ENCODE assay signal across 8 cellular contexts in the genomic region with DNA sequence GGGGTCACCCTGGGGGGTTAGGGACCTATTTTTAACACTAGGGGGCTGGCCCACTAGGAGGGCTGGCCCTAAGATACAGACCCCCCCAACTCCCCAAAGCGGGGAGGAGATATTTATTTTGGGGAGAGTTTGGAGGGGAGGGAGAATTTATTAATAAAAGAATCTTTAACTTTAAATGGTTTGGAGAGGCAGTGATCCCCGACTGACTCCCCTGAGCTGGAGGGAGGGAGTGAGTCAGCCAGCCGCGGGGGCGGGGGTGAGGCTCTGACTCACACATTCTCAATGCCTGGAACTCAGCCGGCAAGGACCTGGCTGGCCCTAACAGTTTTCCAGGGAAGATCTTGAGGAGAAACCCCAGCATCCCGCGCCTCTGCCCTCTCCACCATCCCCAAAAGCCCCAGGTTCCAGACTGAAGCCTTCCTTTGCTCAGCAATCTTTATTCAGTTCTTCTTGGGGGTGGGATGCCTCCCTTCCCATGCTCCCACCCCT. TPM values are rescaled to one million over a fixed set of nuclear protein-coding genes. Genes with fewer than 3 reads are reported as not detected.
A peak's percentile ranks its signal among the peaks of the same experiment; 100 is the strongest.
DNase-seq lines count a peak whose midpoint lies in the region; ATAC-seq and TF ChIP-seq lines count a peak whose summit lies in the region.

No MANE protein-coding gene starts in this region.

- TF ChIP-seq POLR2A in spleen (IDR thresholded peaks at IDR 0.05) = no peak

- ATAC-seq in WTC11 (no peak), GM19351 (IDR thresholded peaks at IDR 0.05; ENCODE audit: unreplicated experiment) (no peak), GM21526 (IDR thresholded peaks at IDR 0.05; ENCODE audit: low FRiP score, unreplicated experiment) (no peak)

- H3K36me3 ChIP-seq in spleen = peaks cover 0 to 20% (median 17%) of the 10 kb centered on the region in 6 donors

- CTCF ChIA-PET in WTC11 (lab: Charles Lee) (interaction anchor here (0.9 to 8.6 kb wide), 9 partner anchors 8 to 39 kb away, joined by 3 to 360 read pairs (median 6); a partner anchor contains a TSS), MCF 10A (lab: Yijun Ruan, JAX) (interaction anchor here (0.6 to 5.1 kb wide), 8 partner anchors 9 to 104 kb away, joined by 3 to 28 read pairs (median 4); no protein-coding TSS in a partner anchor)

- peak overlapping the region; percentile 99 for H3K27ac Mint-ChIP-seq in WTC11
- H3K27ac Mint-ChIP-seq in MCF 10A (ENCODE audit: low read depth, unreplicated experiment) = peak overlapping the region; percentile 94
- peak overlapping the region; percentile 78 to 96 (median 82) for H3K27ac Mint-ChIP-seq in immature natural killer cell

- peak overlapping the region in 4 of 8 donors; percentile 56 to 86 (median 63) for H3K4me3 ChIP-seq in spleen

- POLR2A ChIA-PET in WTC11 (lab: Charles Lee) = interaction anchor here (0.8 to 17.1 kb wide), 8 partner anchors 7 to 77 kb away, joined by 3 to 502 read pairs (median 6); a partner anchor contains a TSS
- POLR2A ChIA-PET in MCF 10A (lab: Yijun Ruan, JAX) = interaction anchor here (0.6 to 5.0 kb wide), 23 partner anchors 9 to 1265 kb away, joined by 3 to 41 read pairs (median 5); a partner anchor contains a TSS

- peaks cover 41 to 85% (median 70%) of the 10 kb centered on the region in 6 donors for H3K4me1 ChIP-seq in spleen

- H3K9me3 Mint-ChIP-seq in WTC11 (no peaks in the 10 kb centered on the region), MCF 10A (ENCODE audit: unreplicated experiment) (no peaks in the 10 kb centered on the region), immature natural killer cell (no peaks in the 10 kb centered on the region)

- H3K4me3 Mint-ChIP-seq in WTC11 = peak overlapping the region; percentile 86
- H3K4me3 Mint-ChIP-seq in MCF 10A (ENCODE audit: unreplicated experiment) = peak overlapping the region; percentile 82
- H3K4me3 Mint-ChIP-seq in immature natural killer cell = peak overlapping the region; percentile 86 to 94 (median 90)

- H3K9me3 ChIP-seq in spleen = no peaks in the 10 kb centered on the region

- H3K27me3 Mint-ChIP-seq in WTC11 (ENCODE audit: low read depth) (peaks cover 2% of the 10 kb centered on the region; the same call in 1 of the 2 replicates), MCF 10A (ENCODE audit: insufficient read depth, unreplicated experiment) (no peaks in the 10 kb centered on the region), immature natural killer cell (ENCODE audit: low read depth in 3 of 3) (peaks cover 2 to 13% (median 8%) of the 10 kb centered on the region in 3 donors)

- DNase-seq in AG08396 (ENCODE audit: low spot score) (peak; percentile 92), HUDEP-2 (lab: John Stamatoyannopoulos, UW; ENCODE audit: unreplicated experiment in 76 of 76) (peak in 66 of 76 experiments; percentile 24 to 83 (median 68)), WTC11 (ENCODE audit: low spot score) (peak; percentile 84), MCF 10A (ENCODE audit: unreplicated experiment) (peak; percentile 97), immature natural killer cell (peak; percentile 58 to 64 (median 61)), spleen (peak; percentile 87)

- intact Hi-C loops in MCF 10A (cut with micrococcal nuclease) (no loop called here), spleen (cut with DNase I; ENCODE audit: low total_unique reads) (no loop called here)

- no peak; the same call in 1 of the 2 replicates for TF ChIP-seq CTCF in WTC11 (IDR thresholded peaks at IDR 0.05)
- TF ChIP-seq CTCF in MCF 10A (IDR thresholded peaks at IDR 0.05; ENCODE audit: unreplicated experiment) = no peak
- TF ChIP-seq CTCF in spleen (IDR thresholded peaks at IDR 0.05 in 8 of 11, conservative IDR thresholded peaks at IDR 0.05 in 3 of 11) = no peak

- no TSS peak for BruUV-seq in MCF 10A (replicated peaks; lab: Mats Ljungman, UMichigan)

- H3K27ac ChIP-seq in spleen = peak overlapping the region; percentile 27 to 95 (median 94)

- H3K4me1 Mint-ChIP-seq in WTC11 (peaks cover 38% of the 10 kb centered on the region), MCF 10A (ENCODE audit: insufficient read depth, unreplicated experiment) (peaks cover 23% of the 10 kb centered on the region), immature natural killer cell (peaks cover 43 to 45% of the 10 kb centered on the region in 2 donors)

- H3K27me3 ChIP-seq in spleen (replicated peaks in 1 of 7) = peaks cover 0 to 21% (median 14%) of the 10 kb centered on the region in 7 donors

- 19 to 41% (median 32%) methylated on average over 8 of the region's 8 CpGs for WGBS in spleen, 5 donors

- H3K36me3 Mint-ChIP-seq in WTC11 = peaks cover 18% of the 10 kb centered on the region
- H3K36me3 Mint-ChIP-seq in MCF 10A (ENCODE audit: insufficient read depth, unreplicated experiment) = peaks cover 43% of the 10 kb centered on the region
- H3K36me3 Mint-ChIP-seq in immature natural killer cell = peaks cover 3 to 15% (median 4%) of the 10 kb centered on the region in 3 donors

TF ChIP-seq in WTC11, 78 proteins besides CTCF, POLR2A, EP300 and RAD21:
- 0 out of 2 replicates have a peak, but pooled peaks have one; percentile 24 for TF ChIP-seq ETV6 (CRISPR knock-in tag; IDR thresholded peaks at IDR 0.05)
- no peak for TF ChIP-seq NR3C1 (CRISPR knock-in tag; conservative IDR thresholded peaks at IDR 0.05; ENCODE audit: low read depth)
- 0 out of 2 replicates have a peak, but pooled peaks have one; percentile 41 for TF ChIP-seq TEAD4 (CRISPR knock-in tag; IDR thresholded peaks at IDR 0.05)
- TF ChIP-seq, protein P1, sequence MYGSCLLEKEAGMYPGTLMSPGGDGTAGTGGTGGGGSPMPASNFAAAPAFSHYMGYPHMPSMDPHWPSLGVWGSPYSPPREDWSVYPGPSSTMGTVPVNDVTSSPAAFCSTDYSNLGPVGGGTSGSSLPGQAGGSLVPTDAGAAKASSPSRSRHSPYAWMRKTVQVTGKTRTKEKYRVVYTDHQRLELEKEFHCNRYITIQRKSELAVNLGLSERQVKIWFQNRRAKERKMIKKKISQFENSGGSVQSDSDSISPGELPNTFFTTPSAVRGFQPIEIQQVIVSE (CRISPR knock-in tag; IDR thresholded peaks at IDR 0.05; ENCODE audit: borderline replicate concordance) = no peak

RNA-seq across cellular contexts. Expression of a gene that starts 1.5 kb away (rescaled TPM):
- total RNA-seq in WTC11 (2021) (76.0 to 84.0 TPM (median 83.2 TPM) in 3 replicates), MCF 10A (2022) (13.6 and 20.4 TPM in 2 replicates), spleen (10 to 100 TPM; 15.5 to 30.8 (median 21.6) TPM)
- polyA plus RNA-seq in immature natural killer cell (10 to 100 TPM; 17.2 to 37.3 (median 21.5) TPM), spleen (10 to 100 TPM; 60.5 to 74.5 (median 62.8) TPM)

RNA-seq across cellular contexts. Expression of a gene that starts 1.6 kb away (rescaled TPM):
- total RNA-seq in WTC11 (2021) = 76.5 to 94.2 TPM (median 88.7 TPM) in 3 replicates
- 36.8 and 53.1 TPM in 2 replicates for total RNA-seq in MCF 10A (2022)
- polyA plus RNA-seq in immature natural killer cell = 10 to 100 TPM; 40.1 to 45.4 (median 42.1) TPM
- total RNA-seq in spleen = 10 to 100 TPM; 19.3 to 30.4 (median 26.3) TPM
- polyA plus RNA-seq in spleen = 10 to 100 TPM; 40.7 to 57.2 (median 41.0) TPM

RNA-seq across cellular contexts. Expression of a gene that starts 2.1 kb away (rescaled TPM):
- total RNA-seq in WTC11 (2021) (78.9 to 87.0 TPM (median 79.5 TPM) in 3 replicates), MCF 10A (2022) (436 and 641 TPM in 2 replicates), spleen (10 to 100 TPM in 3 of 7 donors, 1 to 10 TPM in 4; 2.0 to 26.1 (median 7.5) TPM)
- polyA plus RNA-seq in immature natural killer cell (1 to 10 TPM; 1.2 to 1.4 (median 1.4) TPM), spleen (10 to 100 TPM in 1 of 3 donors, 1 to 10 TPM in 2; 7.7 to 16.5 (median 8.3) TPM)

RNA-seq across cellular contexts. Expression of a gene that starts 4.3 kb away (rescaled TPM):
- total RNA-seq in WTC11 (2021) = 746 to 778 TPM (median 775 TPM) in 3 replicates
- not detected in 2 replicates for total RNA-seq in MCF 10A (2022)
- polyA plus RNA-seq in immature natural killer cell = not detected
- total RNA-seq in spleen = not detected
- polyA plus RNA-seq in spleen = not detected

RNA-seq across cellular contexts. Expression of a gene that starts 9.5 kb away (rescaled TPM):
- total RNA-seq in WTC11 (2021) (0.87 to 1.1 TPM (median 0.92 TPM) in 3 replicates), MCF 10A (2022) (0.39 and 0.44 TPM in 2 replicates), spleen (1 to 10 TPM in 2 of 7 donors, under 1 TPM in 5; 0.24 to 1.7 (median 0.56) TPM)
- polyA plus RNA-seq in immature natural killer cell (not detected), spleen (under 1 TPM; 0.06 to 0.37 (median 0.16) TPM)
